Comparison of ENCODE assay signal across 9 cellular contexts in the genomic region with DNA sequence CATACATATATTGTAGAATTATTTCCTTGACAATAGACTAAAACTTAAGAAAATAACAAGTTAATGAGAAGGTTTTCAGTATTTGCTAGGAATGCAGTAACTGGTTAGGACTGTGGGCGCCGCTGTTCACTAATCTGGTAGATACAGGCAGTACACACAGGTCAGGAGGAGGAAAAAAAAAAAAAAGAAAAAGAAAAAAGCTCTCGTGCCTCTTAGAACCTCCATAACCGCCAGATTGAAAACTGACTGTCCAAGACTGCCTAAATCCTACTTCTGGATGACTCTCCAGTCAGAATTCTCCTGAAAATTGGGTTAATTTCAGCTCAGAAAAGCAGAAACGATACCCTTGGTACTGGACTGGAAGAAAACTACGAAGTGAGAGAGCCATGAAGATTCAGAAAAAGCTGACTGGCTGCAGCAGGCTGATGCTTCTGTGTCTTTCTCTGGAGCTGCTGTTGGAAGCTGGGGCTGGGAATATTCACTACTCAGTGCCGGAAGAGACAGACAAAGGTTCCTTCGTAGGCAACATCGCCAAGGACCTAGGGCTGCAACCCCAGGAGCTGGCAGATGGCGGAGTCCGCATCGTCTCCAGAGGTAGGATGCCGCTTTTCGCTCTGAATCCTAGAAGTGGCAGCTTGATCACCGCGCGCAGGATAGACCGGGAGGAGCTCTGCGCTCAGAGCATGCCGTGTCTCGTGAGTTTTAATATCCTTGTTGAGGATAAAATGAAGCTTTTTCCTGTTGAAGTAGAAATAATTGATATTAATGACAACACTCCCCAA. TPM values are rescaled to one million over a fixed set of nuclear protein-coding genes. Genes with fewer than 3 reads are reported as not detected.
DNase-seq lines count a peak whose midpoint lies in the region; ATAC-seq and TF ChIP-seq lines count a peak whose summit lies in the region.
"Had no signal": no experiment of that assay in that cellular context is flagged by ENCODE, and none has a peak within 500 bp of the region (broad histone marks: within the 10 kb centered on the region; RNA-seq: fewer than 3 reads in every experiment).

Gene PCDHGA1, plus strand, starts transcription at position 216 of the 782 bp plus-strand sequence.

- ATAC-seq in WTC11: peak; percentile 62
- ATAC-seq in HG02623 (IDR thresholded peaks at IDR 0.05; ENCODE audit: unreplicated experiment): no peak

- CTCF ChIA-PET in WTC11 (lab: Charles Lee): interaction anchor here (0.6 to 3.2 kb wide), 34 partner anchors 9 to 233 kb away, joined by 3 to 46 read pairs (median 4); partner anchors contain the start of genes PCDHB10, PCDHB11, PCDHB12 and PCDHB14

- H3K36me3 Mint-ChIP-seq in WTC11: peaks cover 28% of the 10 kb centered on the region

- H3K4me3 Mint-ChIP-seq in WTC11: no peak within 1 kb of the TSS
- H3K4me3 Mint-ChIP-seq: activated naive CD4-positive, alpha-beta T cell treated with anti-CD3 and anti-CD28 coated beads, Interleukin-2, amount 50 U/mL, for 24 hours had no signal

- peak; percentile 33; the same call in 1 of the 2 replicates for TF ChIP-seq CTCF in WTC11 (IDR thresholded peaks at IDR 0.05)

- POLR2A ChIA-PET in WTC11 (lab: Charles Lee): interaction anchor here (1.0 kb wide), 1 partner anchor 10 kb away, joined by 4 read pairs; the partner anchor contains the start of gene TAF7

- peaks cover 7% of the 10 kb centered on the region for H3K4me1 Mint-ChIP-seq in WTC11

- H3K9me3 Mint-ChIP-seq in WTC11: peaks cover 68% of the 10 kb centered on the region

- DNase-seq in activated CD4-positive, alpha-beta T cell treated with anti-CD3 and anti-CD28 coated beads for 48 hours: peak; percentile 38
- DNase-seq in activated CD4-positive, alpha-beta T cell treated with anti-CD3 and anti-CD28 coated beads for 1 hour: no peak
- DNase-seq in HuH-7 (ENCODE audit: low spot score): peak; percentile 42
- peak; percentile 56 for DNase-seq in WTC11 (ENCODE audit: low spot score)
- DNase-seq in iris pigment epithelial cell (ENCODE audit: low read depth): peak; percentile 79
- no peak for DNase-seq in epidermal melanocyte (ENCODE audit: insufficient read length, low spot score)
- DNase-seq in HK-2 (ENCODE audit: unreplicated experiment): no peak

- peaks cover 12% of the 10 kb centered on the region for H3K27me3 Mint-ChIP-seq in WTC11 (ENCODE audit: low read depth)

- no peak within 1 kb of the TSS for H3K27ac Mint-ChIP-seq in WTC11
- H3K27ac Mint-ChIP-seq: activated naive CD4-positive, alpha-beta T cell treated with anti-CD3 and anti-CD28 coated beads, Interleukin-2, amount 50 U/mL, for 24 hours had no signal

TF ChIP-seq in WTC11, 78 proteins besides CTCF, POLR2A, EP300 and RAD21:
- TF ChIP-seq ZNF416 (CRISPR knock-in tag; IDR thresholded peaks at IDR 0.05): no peak
- no peak for TF ChIP-seq ESRRA (CRISPR knock-in tag; IDR thresholded peaks at IDR 0.05; ENCODE audit: borderline replicate concordance)
- TF ChIP-seq ETV6 (CRISPR knock-in tag; IDR thresholded peaks at IDR 0.05): no peak
TF ChIP-seq in WTC11: peak in this region for 0.

RNA-seq across cellular contexts. Expression of gene PCDHGA1, which starts in this region (rescaled TPM):
- 1.1 to 1.5 TPM (median 1.2 TPM) in 3 replicates for total RNA-seq in WTC11 (2021)

Comparison
In these comparisons a context has a peak if more than half of its experiments do, and no peak if none do; other contexts are left out.
1. DNase-seq: peak in activated CD4-positive, alpha-beta T cell treated with anti-CD3 and anti-CD28 coated beads for 48 hours (single experiment), HuH-7 (single experiment), WTC11 (single experiment) and iris pigment epithelial cell (single experiment); none in activated CD4-positive, alpha-beta T cell treated with anti-CD3 and anti-CD28 coated beads for 1 hour (single experiment), epidermal melanocyte (single experiment) and HK-2 (single experiment).